7 cellular contexts compared by ENCODE assay signal in the genomic region with DNA sequence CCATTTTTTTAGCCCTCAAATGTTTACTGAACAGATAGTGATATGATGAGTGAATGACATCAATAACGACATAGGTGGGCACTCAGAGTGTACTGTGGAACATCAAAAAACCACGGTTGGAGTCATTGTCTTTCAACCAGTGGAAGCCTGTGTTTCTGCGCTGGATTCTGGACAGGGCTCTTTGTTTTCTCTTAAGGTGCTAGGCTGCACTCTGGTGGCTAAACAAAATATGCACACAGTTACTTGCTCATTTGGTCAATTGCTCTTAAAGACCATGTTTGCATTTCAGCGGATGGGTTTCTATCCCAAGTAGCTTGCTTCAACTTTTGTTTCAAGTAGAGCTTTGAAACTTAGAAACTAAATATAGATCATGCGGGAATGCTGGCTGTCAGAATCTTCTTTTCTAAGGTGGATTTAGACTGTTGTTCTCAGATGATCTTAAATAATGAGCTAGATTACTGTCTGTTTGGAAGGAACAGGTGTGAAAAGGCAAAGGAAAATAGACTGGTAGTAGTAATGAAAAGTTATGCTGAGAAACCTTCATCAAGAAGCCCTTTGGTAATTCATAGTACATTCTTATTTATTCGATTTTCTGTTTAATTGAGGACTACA. TPM values are rescaled to one million over a fixed set of nuclear protein-coding genes. Genes with fewer than 3 reads are reported as not detected.
DNase-seq lines count a peak whose midpoint lies in the region; ATAC-seq and TF ChIP-seq lines count a peak whose summit lies in the region.

No MANE protein-coding gene starts in this region.

- no peaks in the 10 kb centered on the region for H3K36me3 ChIP-seq in OCI-LY3 (replicated peaks; ENCODE audit: low read depth, low read length)

- H3K4me2 ChIP-seq in OCI-LY3 (ENCODE audit: low read length): peak overlapping the region; percentile 48; the same call in 1 of the 2 replicates

- H3K27ac ChIP-seq in OCI-LY3 (ENCODE audit: low read length): no peak overlapping the region

- TF ChIP-seq CTCF in GM10266 (IDR thresholded peaks at IDR 0.05; ENCODE audit: control insufficient read depth, insufficient read depth, low read depth, missing control alignments) (peak; percentile 57), OCI-LY3 (IDR thresholded peaks at IDR 0.05; ENCODE audit: low read depth, low read length) (peak; percentile 85)

- no peaks in the 10 kb centered on the region for H3K4me1 ChIP-seq in OCI-LY3 (ENCODE audit: low read length)

- H3K9me3 ChIP-seq in OCI-LY3 (ENCODE audit: insufficient read depth, low read length): no peaks in the 10 kb centered on the region

- no peak overlapping the region for H2AFZ ChIP-seq in OCI-LY3 (ENCODE audit: low read depth, low read length)

- ATAC-seq in GM21825 (IDR thresholded peaks at IDR 0.05; ENCODE audit: unreplicated experiment): peak; percentile 92

- no peak overlapping the region for H3K9ac ChIP-seq in OCI-LY3 (ENCODE audit: low read length)

- H3K79me2 ChIP-seq in OCI-LY3 (ENCODE audit: low read length): no peaks in the 10 kb centered on the region

- H3K4me3 ChIP-seq in Jurkat, Clone E6-1 (ENCODE audit: low read length): no peak overlapping the region
- H3K4me3 ChIP-seq in OCI-LY3 (ENCODE audit: low read length): no peak overlapping the region

- no peaks in the 10 kb centered on the region for H3K27me3 ChIP-seq in OCI-LY3 (ENCODE audit: low read depth, low read length)

- peak; percentile 62 for DNase-seq in GM10266 (ENCODE audit: extremely low spot score)
- DNase-seq in Jurkat, Clone E6-1 (ENCODE audit: low read depth, low spot score): peak; percentile 60
- DNase-seq in activated naive CD4-positive, alpha-beta T cell treated with Interleukin-2 at 50 U/mL for 16 hours: peak; percentile 40
- peak; percentile 86 for DNase-seq in globus pallidus (ENCODE audit: low spot score)
- peak; percentile 95 for DNase-seq in pons (ENCODE audit: low spot score)

- H4K20me1 ChIP-seq in OCI-LY3 (ENCODE audit: insufficient read depth, low read length): no peaks in the 10 kb centered on the region

RNA-seq across cellular contexts. Expression of a gene that starts 48.5 kb away (rescaled TPM):
- polyA plus RNA-seq in Jurkat, Clone E6-1 (2012; ENCODE audit: insufficient read depth, insufficient read length): not detected

Comparison
In these comparisons a context has a peak if more than half of its experiments do, and no peak if none do; other contexts are left out.
1. DNase-seq: peak in every context shown above with its lines; median percentile 95 in pons; 86 in globus pallidus; 62 in GM10266; 60 in Jurkat, Clone E6-1; 40 in activated naive CD4-positive, alpha-beta T cell treated with Interleukin-2 at 50 U/mL for 16 hours.